ENCODE assay signal across 1 cellular context in the genomic region with DNA sequence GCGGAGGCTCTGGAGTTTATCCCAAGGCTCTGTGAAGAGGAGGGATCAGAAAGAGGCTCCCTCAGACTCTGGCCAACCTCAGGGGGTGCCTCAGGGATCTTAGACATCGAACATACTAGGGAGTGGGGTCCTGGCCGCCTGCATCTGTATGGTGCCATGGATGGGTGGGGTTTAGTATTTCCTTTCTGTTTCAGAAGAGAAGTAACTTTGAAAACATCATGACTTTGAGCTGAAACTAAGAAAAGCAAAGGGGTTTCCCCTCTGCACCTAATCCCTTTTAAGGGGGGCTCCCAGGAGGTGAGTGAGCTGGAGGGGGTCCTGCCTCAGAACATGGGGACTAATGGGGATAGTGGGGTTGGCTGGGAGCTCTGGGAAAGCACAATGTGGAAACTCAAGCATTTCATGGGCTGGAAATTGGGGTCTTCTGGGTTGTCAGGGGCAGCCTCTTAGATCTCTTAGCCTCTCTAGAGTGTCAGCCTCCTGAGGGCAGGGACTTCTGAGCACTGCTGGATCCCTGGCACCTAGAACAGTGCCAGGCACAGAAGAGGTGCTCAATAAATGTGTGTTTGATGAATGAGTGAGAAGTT.
A peak's percentile ranks its signal among the peaks of the same experiment; 100 is the strongest.
TF ChIP-seq lines count a peak whose summit lies in the region.

No MANE protein-coding gene starts in this region.

TF ChIP-seq in K562, 482 proteins besides CTCF, POLR2A, EP300 and RAD21:
- TF ChIP-seq ZNF316 (IDR thresholded peaks at IDR 0.05), result peak; percentile 72
- TF ChIP-seq, protein P1, sequence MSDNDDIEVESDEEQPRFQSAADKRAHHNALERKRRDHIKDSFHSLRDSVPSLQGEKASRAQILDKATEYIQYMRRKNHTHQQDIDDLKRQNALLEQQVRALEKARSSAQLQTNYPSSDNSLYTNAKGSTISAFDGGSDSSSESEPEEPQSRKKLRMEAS (CRISPR knock-in tag; IDR thresholded peaks at IDR 0.05), result no peak
- no peak for TF ChIP-seq ZNF324 (CRISPR knock-in tag; IDR thresholded peaks at IDR 0.05)
